In the genomic region with DNA sequence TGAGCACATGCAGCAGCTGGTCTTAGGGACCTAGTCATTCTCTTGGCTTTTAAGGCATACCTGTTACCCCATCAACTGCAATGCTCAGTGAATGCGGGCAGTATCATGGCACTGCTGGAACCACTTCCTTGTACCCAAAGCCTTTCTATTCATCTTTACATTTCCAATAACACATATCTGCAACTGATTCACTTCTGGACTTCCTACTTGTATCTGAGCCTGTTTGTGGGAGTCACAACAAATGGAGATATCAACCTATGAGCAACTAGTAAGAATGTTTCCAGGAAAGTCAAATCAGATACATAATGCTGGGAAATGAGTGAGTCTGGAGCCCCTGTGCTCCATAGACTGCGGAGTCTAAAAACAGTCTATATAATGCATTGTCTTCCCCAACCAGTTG, we compare ENCODE assay signal across 6 cellular contexts.
"Had no signal": no experiment of that assay in that cellular context is flagged by ENCODE, and none has a peak within 500 bp of the region (broad histone marks: within the 10 kb centered on the region; RNA-seq: fewer than 3 reads in every experiment).

No MANE protein-coding gene starts in this region.

- ATAC-seq: HCT116, HepG2 had no signal

- FAIRE-seq: HepG2 had no signal

- H3K4me1 ChIP-seq: HAP-1 had no signal

- DNase-seq: GOT3, H7, HFFc6 had no signal

- H3K9me3 ChIP-seq: HAP-1 had no signal

- H3K4me3 ChIP-seq: HAP-1 had no signal
